In genomic region chr4:169005453-169006099, GRCh38 we compare ENCODE assay signal across 8 cellular contexts. TPM values are rescaled to one million over a fixed set of nuclear protein-coding genes. Genes with fewer than 3 reads are reported as not detected.
A peak's percentile ranks its signal among the peaks of the same experiment; 100 is the strongest.
DNase-seq lines count a peak whose midpoint lies in the region; ATAC-seq, FAIRE-seq and TF ChIP-seq lines count a peak whose summit lies in the region.

No MANE protein-coding gene starts in this region.

- in situ Hi-C loops in ACHN (cut with HindIII; ENCODE audit: low pct_ligation_motif_present, low pct_unique_long_range_greater_than_20kb, low sequenced_read_pairs), result no loop called here

- H3K4me3 ChIP-seq in ascending aorta, result no peak overlapping the region

- DNase-seq in ACHN, result peak; percentile 13
- no peak for DNase-seq in GM18507 (ENCODE audit: extremely low spot score, insufficient read length, low read depth)
- no peak for DNase-seq in ascending aorta (ENCODE audit: low spot score in 2 of 2)
- DNase-seq in left lobe of liver (ENCODE audit: low spot score), result no peak
- no peak for DNase-seq in NCI-H82 (lab: John Stamatoyannopoulos, UW)
- no peak for DNase-seq in stimulated activated CD8-positive, alpha-beta memory T cell treated with anti-CD3 and anti-CD28 coated beads, Interleukin-4, amount 100 ng/mL, for 48 hours
- no peak for DNase-seq in epidermal melanocyte (ENCODE audit: insufficient read length, low spot score)

- ATAC-seq in left lobe of liver (peak; percentile 44), GM19035 (IDR thresholded peaks at IDR 0.05; ENCODE audit: unreplicated experiment) (no peak)

- peak in 2 of 3 experiments; percentile 18 to 36 for TF ChIP-seq CTCF in ascending aorta (IDR thresholded peaks at IDR 0.05)

- no peaks in the 10 kb centered on the region for H3K9me3 ChIP-seq in ascending aorta

- peaks cover 5 to 29% of the 10 kb centered on the region in 2 donors for H3K36me3 ChIP-seq in ascending aorta

- no peaks in the 10 kb centered on the region for H3K27me3 ChIP-seq in ascending aorta

- H3K27ac ChIP-seq in ascending aorta, result no peak overlapping the region

- H3K4me1 ChIP-seq in ascending aorta, result peaks cover 0 to 10% of the 10 kb centered on the region in 2 donors

- peak; percentile 24 for FAIRE-seq in GM18507 (lab: Jason Lieb, UNC)

- intact Hi-C loops in ascending aorta (cut with DNase I), result loop anchor here (5.0 kb wide), 2 partner anchors 83 to 112 kb away; no protein-coding TSS in a partner anchor

RNA-seq across cellular contexts. Expression of gene CBR4, which starts 4.5 kb away (rescaled TPM):
- 0.53 TPM for total RNA-seq in ascending aorta
- 39.1 TPM for total RNA-seq in left lobe of liver

Comparison
In these comparisons a context has a peak if more than half of its experiments do, and no peak if none do; other contexts are left out.
1. RNA of gene CBR4, which starts 4.5 kb away (total RNA-seq): 39.1 TPM in left lobe of liver (single experiment); 0.53 TPM in ascending aorta (single experiment); every median in the first group is over 10 times any median in the second.